26 cellular contexts compared by ENCODE assay signal in genomic region chr14:98208943-98209342, GRCh38.
DNase-seq lines count a peak whose midpoint lies in the region; ATAC-seq and TF ChIP-seq lines count a peak whose summit lies in the region.
"Had no signal": no experiment of that assay in that cellular context is flagged by ENCODE, and none has a peak within 500 bp of the region (broad histone marks: within the 10 kb centered on the region; RNA-seq: fewer than 3 reads in every experiment).

No MANE protein-coding gene starts in this region.

- H3K4me3 Mint-ChIP-seq in activated naive CD4-positive, alpha-beta T cell treated with anti-CD3 and anti-CD28 coated beads for 36 hours = no peak overlapping the region
- H3K4me3 Mint-ChIP-seq in H9 = no peak overlapping the region
- H3K4me3 Mint-ChIP-seq in activated naive CD8-positive, alpha-beta T cell treated with anti-CD3 and anti-CD28 coated beads for 36 hours = no peak overlapping the region
- H3K4me3 Mint-ChIP-seq in naive thymus-derived CD4-positive, alpha-beta T cell = peak overlapping the region in 8 of 10 donors; percentile 51 to 84 (median 74)
- H3K4me3 Mint-ChIP-seq: dendritic cell treated with granulocyte-macrophage colony-stimulating factor and Interleukin-4, amounts not matched to agents 40 ng/mL and 50 ng/mL, for 4 days; natural killer cell treated with Interleukin-12 subunit alpha and Interleukin-12 subunit beta and Interleukin-15 and Interleukin-18, amount 100 ng/mL, for 72 hours had no signal

- H2BK20ac ChIP-seq in H9 (ENCODE audit: low read depth, low read length, poor library complexity, severe bottlenecking) = no peak overlapping the region

- no peak overlapping the region for H4K8ac ChIP-seq in H9 (replicated peaks; ENCODE audit: insufficient read length, low read depth, low read length)

- H3K27ac ChIP-seq in H9 (ENCODE audit: insufficient read length, low read depth, low read length) = no peak overlapping the region
- peak overlapping the region; percentile 83 for H3K27ac ChIP-seq in naive thymus-derived CD4-positive, alpha-beta T cell (ENCODE audit: low read depth, low read length)
- no peak overlapping the region for H3K27ac ChIP-seq in esophagus squamous epithelium
- H3K27ac ChIP-seq: gastrocnemius medialis, psoas muscle, sigmoid colon, tibial nerve had no signal

- no peaks in the 10 kb centered on the region for H3K79me1 ChIP-seq in H9 (ENCODE audit: insufficient read depth, low read depth, low read length, poor library complexity, severe bottlenecking)

- TF ChIP-seq CTCF in H9 (conservative IDR thresholded peaks at IDR 0.05) (peak; percentile 39; the same call in 2 of the 3 replicates), GM10248 (IDR thresholded peaks at IDR 0.05; ENCODE audit: control extremely low read depth, extremely low read depth, low read depth, missing control alignments) (no peak), esophagus squamous epithelium (IDR thresholded peaks at IDR 0.05) (no peak)

- no peaks in the 10 kb centered on the region for H3K9me3 ChIP-seq in H9 (ENCODE audit: control insufficient read depth, low read depth, low read length)
- no peaks in the 10 kb centered on the region for H3K9me3 ChIP-seq in naive thymus-derived CD4-positive, alpha-beta T cell (ENCODE audit: control insufficient read depth in 2 of 3, low read length in 3 of 3)
- no peaks in the 10 kb centered on the region for H3K9me3 ChIP-seq in esophagus squamous epithelium
- H3K9me3 ChIP-seq: gastrocnemius medialis, psoas muscle, sigmoid colon, tibial nerve had no signal

- H2BK15ac ChIP-seq in H9 (ENCODE audit: low read depth, low read length) = no peak overlapping the region

- no peak overlapping the region for H3K4ac ChIP-seq in H9 (ENCODE audit: low read depth, low read length)

- H3K23me2 ChIP-seq in H9 (ENCODE audit: insufficient read length, low read depth, low read length, poor library complexity, severe bottlenecking) = no peaks in the 10 kb centered on the region

- H3K23ac ChIP-seq in H9 (ENCODE audit: insufficient read length, low read depth, low read length) = no peak overlapping the region

- H3K14ac ChIP-seq in H9 (ENCODE audit: insufficient read depth, low read length) = no peak overlapping the region

- no peak overlapping the region for H3K56ac ChIP-seq in H9 (ENCODE audit: insufficient read length, low read depth, low read length)

- H2BK120ac ChIP-seq in H9 (ENCODE audit: low read depth, low read length, poor library complexity, severe bottlenecking) = no peak overlapping the region

- H2AFZ ChIP-seq in H9 (ENCODE audit: low read length) = no peak overlapping the region

- peak overlapping the region; percentile 61 for H3K27ac Mint-ChIP-seq in activated naive CD4-positive, alpha-beta T cell treated with anti-CD3 and anti-CD28 coated beads for 36 hours
- no peak overlapping the region for H3K27ac Mint-ChIP-seq in H9
- peak overlapping the region; percentile 47 for H3K27ac Mint-ChIP-seq in activated naive CD8-positive, alpha-beta T cell treated with anti-CD3 and anti-CD28 coated beads for 36 hours
- peak overlapping the region; percentile 77 to 100 (median 97) for H3K27ac Mint-ChIP-seq in naive thymus-derived CD4-positive, alpha-beta T cell
- H3K27ac Mint-ChIP-seq: dendritic cell treated with granulocyte-macrophage colony-stimulating factor and Interleukin-4, amounts not matched to agents 40 ng/mL and 50 ng/mL, for 4 days had no signal

- H3K36me3 Mint-ChIP-seq in activated naive CD4-positive, alpha-beta T cell treated with anti-CD3 and anti-CD28 coated beads for 36 hours (ENCODE audit: low read depth) = no peaks in the 10 kb centered on the region
- H3K36me3 Mint-ChIP-seq in H9 (ENCODE audit: insufficient read depth in 1 of 3, low read depth in 3 of 3) = no peaks in the 10 kb centered on the region; a peak in 1 of 7 replicates
- peaks cover 3% of the 10 kb centered on the region for H3K36me3 Mint-ChIP-seq in activated naive CD8-positive, alpha-beta T cell treated with anti-CD3 and anti-CD28 coated beads for 36 hours
- peaks cover 0 to 10% (median 3%) of the 10 kb centered on the region in 5 donors for H3K36me3 Mint-ChIP-seq in naive thymus-derived CD4-positive, alpha-beta T cell
- H3K36me3 Mint-ChIP-seq: natural killer cell treated with Interleukin-12 subunit alpha and Interleukin-12 subunit beta and Interleukin-15 and Interleukin-18, amount 100 ng/mL, for 72 hours had no signal

- H3K9me3 Mint-ChIP-seq in activated naive CD4-positive, alpha-beta T cell treated with anti-CD3 and anti-CD28 coated beads for 36 hours = no peaks in the 10 kb centered on the region
- no peaks in the 10 kb centered on the region for H3K9me3 Mint-ChIP-seq in H9
- peaks cover 1% of the 10 kb centered on the region for H3K9me3 Mint-ChIP-seq in activated naive CD8-positive, alpha-beta T cell treated with anti-CD3 and anti-CD28 coated beads for 36 hours
- H3K9me3 Mint-ChIP-seq in naive thymus-derived CD4-positive, alpha-beta T cell = no peaks in the 10 kb centered on the region
- H3K9me3 Mint-ChIP-seq: dendritic cell treated with granulocyte-macrophage colony-stimulating factor and Interleukin-4, amounts not matched to agents 40 ng/mL and 50 ng/mL, for 4 days; natural killer cell treated with Interleukin-12 subunit alpha and Interleukin-12 subunit beta and Interleukin-15 and Interleukin-18, amount 100 ng/mL, for 72 hours had no signal

- H3K4me2 ChIP-seq in H9 (ENCODE audit: insufficient read depth, insufficient read length, low read length) = no peak overlapping the region

- no peak overlapping the region for H2BK5ac ChIP-seq in H9 (ENCODE audit: insufficient read length, low read length)

- WGBS in H9 (ENCODE audit: extremely low coverage, insufficient read length, low lambda C conversion rate) = no CpG with 5 or more reads among the region's 4 CpGs
- WGBS in esophagus squamous epithelium, 2 donors = 78% methylated on average over 4 of the region's 4 CpGs

- H3K27me3 ChIP-seq in H9 (ENCODE audit: insufficient read depth, low read length) = no peaks in the 10 kb centered on the region
- no peaks in the 10 kb centered on the region for H3K27me3 ChIP-seq in naive thymus-derived CD4-positive, alpha-beta T cell (ENCODE audit: control insufficient read depth in 2 of 2, insufficient read depth in 2 of 2, low read length in 2 of 2)
- H3K27me3 ChIP-seq in esophagus squamous epithelium = peaks cover 0 to 10% (median 0%) of the 10 kb centered on the region in 4 donors
- H3K27me3 ChIP-seq: gastrocnemius medialis, sigmoid colon, tibial nerve had no signal

- TF ChIP-seq POLR2A in esophagus squamous epithelium (IDR thresholded peaks at IDR 0.05) = no peak

- CTCF ChIA-PET in activated naive CD4-positive, alpha-beta T cell treated with anti-CD3 and anti-CD28 coated beads for 36 hours (lab: Charles Lee) = interaction anchor here (0.6 to 2.0 kb wide), 4 partner anchors 9 to 71 kb away, joined by 3 to 6 read pairs (median 4); no protein-coding TSS in a partner anchor
- CTCF ChIA-PET in naive thymus-derived CD4-positive, alpha-beta T cell (lab: Charles Lee) = interaction anchor here (0.8 to 2.4 kb wide), 3 partner anchors 11 to 36 kb away, joined by 4 to 10 read pairs (median 6); no protein-coding TSS in a partner anchor
- CTCF ChIA-PET in GM10248 (lab: Yijun Ruan, JAX) = no interaction called here

- H2AK5ac ChIP-seq in H9 (ENCODE audit: insufficient read length, low read length) = no peak overlapping the region

- peak overlapping the region; percentile 5 for H3K4me3 ChIP-seq in naive thymus-derived CD4-positive, alpha-beta T cell (ENCODE audit: low read length)
- H3K4me3 ChIP-seq in esophagus squamous epithelium = no peak overlapping the region
- H3K4me3 ChIP-seq: gastrocnemius medialis, lung, psoas muscle, sigmoid colon, tibial nerve had no signal

- H3K36me3 ChIP-seq in naive thymus-derived CD4-positive, alpha-beta T cell (ENCODE audit: control insufficient read depth in 2 of 3, insufficient read depth in 3 of 3, low read length in 3 of 3) = no peaks in the 10 kb centered on the region
- no peaks in the 10 kb centered on the region for H3K36me3 ChIP-seq in esophagus squamous epithelium
- H3K36me3 ChIP-seq: gastrocnemius medialis, sigmoid colon, tibial nerve had no signal

- intact Hi-C loops in activated naive CD4-positive, alpha-beta T cell treated with anti-CD3 and anti-CD28 coated beads for 36 hours (cut with micrococcal nuclease) = loop anchor here (1.0 kb wide), 1 partner anchor 14 kb away; no protein-coding TSS in a partner anchor
- intact Hi-C loops in naive thymus-derived CD4-positive, alpha-beta T cell (cut with micrococcal nuclease) = loop anchor here in 1 of 2 donors (2.0 kb wide), 2 partner anchors 14 to 16 kb away; no protein-coding TSS in a partner anchor
- intact Hi-C loops in esophagus squamous epithelium (cut with DNase I) = no loop called here

- no peaks in the 10 kb centered on the region for H3K79me2 ChIP-seq in H9 (ENCODE audit: insufficient read depth, low read length)

- H3K4me1 ChIP-seq in H9 (ENCODE audit: insufficient read depth, low read length) (no peaks in the 10 kb centered on the region; the same call in 1 of the 2 replicates), esophagus squamous epithelium (no peaks in the 10 kb centered on the region)
- peaks cover 44 to 75% of the 10 kb centered on the region in 2 donors for H3K4me1 ChIP-seq in naive thymus-derived CD4-positive, alpha-beta T cell (ENCODE audit: control insufficient read depth in 2 of 2, insufficient read depth in 2 of 2, low read length in 2 of 2)
- H3K4me1 ChIP-seq: gastrocnemius medialis, psoas muscle, sigmoid colon, tibial nerve had no signal

- H3K4me1 Mint-ChIP-seq in activated naive CD4-positive, alpha-beta T cell treated with anti-CD3 and anti-CD28 coated beads for 36 hours (ENCODE audit: low read depth) = peaks cover 90% of the 10 kb centered on the region
- peaks cover 22 to 25% of the 10 kb centered on the region in 2 experiments for H3K4me1 Mint-ChIP-seq in H9
- H3K4me1 Mint-ChIP-seq in activated naive CD8-positive, alpha-beta T cell treated with anti-CD3 and anti-CD28 coated beads for 36 hours = peaks cover 81% of the 10 kb centered on the region
- H3K4me1 Mint-ChIP-seq in naive thymus-derived CD4-positive, alpha-beta T cell = peaks cover 0 to 95% (median 62%) of the 10 kb centered on the region in 7 donors

- no peak overlapping the region for H4K5ac ChIP-seq in H9 (ENCODE audit: insufficient read length, low read depth, low read length)

- DNase-seq in activated naive CD4-positive, alpha-beta T cell treated with anti-CD3 and anti-CD28 coated beads for 36 hours = no peak
- DNase-seq in activated naive CD4-positive, alpha-beta T cell treated with Interleukin-2 at 50 U/mL for 16 hours = no peak
- no peak for DNase-seq in H9
- DNase-seq in activated naive CD8-positive, alpha-beta T cell treated with anti-CD3 and anti-CD28 coated beads for 36 hours = no peak
- no peak for DNase-seq in naive thymus-derived CD4-positive, alpha-beta T cell
- no peak for DNase-seq in GM10248 (ENCODE audit: extremely low spot score)
- no peak for DNase-seq in esophagus squamous epithelium (lab: John Stamatoyannopoulos, UW)
- DNase-seq: activated CD4-positive, CD25-positive, alpha-beta regulatory T cell treated with anti-CD3 and anti-CD28 coated beads, Interleukin-2, amount 50 U/mL, for 72 hours; gastrocnemius medialis; HCEC 1CT; Karpas-422; MV-4-11; NCI-H1436 treated with DMSO at 0.1 percent for 48 hours; NCI-H2107; NCI-H345; occipital lobe; psoas muscle; Right ventricle myocardium superior; sigmoid colon; stimulated activated CD4-positive, alpha-beta T cell treated with anti-CD3 and anti-CD28 coated beads, Interleukin-4, amount 100 ng/mL, for 1 hour had no signal

- no peak overlapping the region for H3K9ac ChIP-seq in H9 (ENCODE audit: extremely low read depth, insufficient read length, low read length)

- no peaks in the 10 kb centered on the region for H4K20me1 ChIP-seq in H9 (ENCODE audit: control insufficient read depth, insufficient read depth, insufficient read length)

- ATAC-seq in naive thymus-derived CD4-positive, alpha-beta T cell = no peak
- no peak for ATAC-seq in HG03571 (IDR thresholded peaks at IDR 0.05; ENCODE audit: unreplicated experiment)
- ATAC-seq: gastrocnemius medialis; natural killer cell treated with Interleukin-12 subunit alpha and Interleukin-12 subunit beta and Interleukin-15 and Interleukin-18, amount 100 ng/mL, for 72 hours; psoas muscle; SK-N-SH treated with all-trans-retinoic acid at 6 μM for 48 hours had no signal

- H4K91ac ChIP-seq in H9 (ENCODE audit: insufficient read length, low read depth, low read length) = no peak overlapping the region

- H3T11ph ChIP-seq in H9 (ENCODE audit: low read length) = no peak overlapping the region

- H3K27me3 Mint-ChIP-seq in activated naive CD4-positive, alpha-beta T cell treated with anti-CD3 and anti-CD28 coated beads for 36 hours (ENCODE audit: low read depth) = no peaks in the 10 kb centered on the region
- H3K27me3 Mint-ChIP-seq in H9 (ENCODE audit: low read depth) = peaks cover 4% of the 10 kb centered on the region
- H3K27me3 Mint-ChIP-seq in activated naive CD8-positive, alpha-beta T cell treated with anti-CD3 and anti-CD28 coated beads for 36 hours = no peaks in the 10 kb centered on the region
- H3K27me3 Mint-ChIP-seq in naive thymus-derived CD4-positive, alpha-beta T cell = peaks cover 0 to 1% (median 0%) of the 10 kb centered on the region in 5 donors
- H3K27me3 Mint-ChIP-seq: dendritic cell treated with granulocyte-macrophage colony-stimulating factor and Interleukin-4, amounts not matched to agents 40 ng/mL and 50 ng/mL, for 4 days; natural killer cell treated with Interleukin-12 subunit alpha and Interleukin-12 subunit beta and Interleukin-15 and Interleukin-18, amount 100 ng/mL, for 72 hours had no signal

- H3K18ac ChIP-seq in H9 (ENCODE audit: insufficient read length, low read depth, low read length) = no peak overlapping the region

- POLR2A ChIA-PET in naive thymus-derived CD4-positive, alpha-beta T cell (lab: Charles Lee) = interaction anchor here (0.6 to 5.3 kb wide), 20 partner anchors 8 to 1052 kb away, joined by 3 to 38 read pairs (median 4); no protein-coding TSS in a partner anchor
- POLR2A ChIA-PET in GM10248 (lab: Yijun Ruan, JAX) = no interaction called here

- H2BK12ac ChIP-seq in H9 (ENCODE audit: insufficient read length, low read depth, low read length) = no peak overlapping the region

Comparison
In these comparisons a context has a peak if more than half of its experiments do, and no peak if none do; other contexts are left out.
1. H3K27ac Mint-ChIP-seq: peak in activated naive CD4-positive, alpha-beta T cell treated with anti-CD3 and anti-CD28 coated beads for 36 hours (single experiment), activated naive CD8-positive, alpha-beta T cell treated with anti-CD3 and anti-CD28 coated beads for 36 hours (single experiment) and naive thymus-derived CD4-positive, alpha-beta T cell (9 of 9); none in H9 (0 of 3).
2. H3K4me3 Mint-ChIP-seq: peak in naive thymus-derived CD4-positive, alpha-beta T cell (8 of 10); none in activated naive CD4-positive, alpha-beta T cell treated with anti-CD3 and anti-CD28 coated beads for 36 hours (single experiment), H9 (0 of 2) and activated naive CD8-positive, alpha-beta T cell treated with anti-CD3 and anti-CD28 coated beads for 36 hours (single experiment).